In genomic region chr12:3316776-3317480, GRCh38 we compare ENCODE assay signal across 23 cellular contexts.
DNase-seq lines count a peak whose midpoint lies in the region; ATAC-seq, FAIRE-seq and TF ChIP-seq lines count a peak whose summit lies in the region.
"Had no signal": no experiment of that assay in that cellular context is flagged by ENCODE, and none has a peak within 500 bp of the region (broad histone marks: within the 10 kb centered on the region; RNA-seq: fewer than 3 reads in every experiment).

No MANE protein-coding gene starts in this region.

- H3K9me2 ChIP-seq in Karpas-422 (replicated peaks; ENCODE audit: insufficient read depth, low read length) = no peaks in the 10 kb centered on the region

- peak overlapping the region; percentile 49 for H3K14ac ChIP-seq in neuronal stem cell (ENCODE audit: low read length)

- H3K9me3 ChIP-seq in heart right ventricle (no peaks in the 10 kb centered on the region), neuronal stem cell (replicated peaks in 1 of 2; ENCODE audit: control insufficient read depth in 2 of 2, insufficient read depth in 1 of 2, low read depth in 1 of 2, low read length in 2 of 2) (no peaks in the 10 kb centered on the region), Karpas-422 (ENCODE audit: low read length) (no peaks in the 10 kb centered on the region)
- H3K9me3 ChIP-seq: A549 had no signal

- H4K20me1 ChIP-seq in Karpas-422 (ENCODE audit: insufficient read depth, low read depth, low read length) = no peaks in the 10 kb centered on the region

- DNase-seq in Right ventricle myocardium inferior (ENCODE audit: missing footprints) (peak; percentile 48), heart right ventricle (no peak), bronchial epithelial cell (ENCODE audit: low read depth) (no peak), neuronal stem cell (ENCODE audit: low spot score) (no peak), Karpas-422 (no peak), dedifferentiated amniotic fluid mesenchymal stem cell (ENCODE audit: extremely low spot score) (no peak), NCI-H2171 treated with DMSO at 0.1 percent for 48 hours (lab: John Stamatoyannopoulos, UW) (no peak)
- no peak for DNase-seq in activated CD4-positive, alpha-beta T cell treated with anti-CD3 and anti-CD28 coated beads for 4 hours
- DNase-seq: CD4-positive, CD25-positive, alpha-beta regulatory T cell; CD8-positive, alpha-beta memory T cell; COR-L47; DMS 273 treated with DMSO at 0.1 percent for 48 hours; DMS79; GDM1; HCEC 1CT; IMR-90 had no signal

- H2BK12ac ChIP-seq in neuronal stem cell (ENCODE audit: low read length) = no peak overlapping the region

- no peak overlapping the region for H3K4me2 ChIP-seq in neuronal stem cell (ENCODE audit: insufficient read depth, low read length, poor library complexity, severe bottlenecking)
- no peak overlapping the region for H3K4me2 ChIP-seq in Karpas-422 (ENCODE audit: low read depth, low read length, poor library complexity, severe bottlenecking)
- H3K4me2 ChIP-seq: A549, GM23338 had no signal

- WGBS in heart right ventricle, 2 donors = 94 to 95% methylated on average over 12 of the region's 12 CpGs
- WGBS in neuronal stem cell (ENCODE audit: extremely low coverage in 2 of 2, insufficient read length in 2 of 2, insufficient replicate concordance in 1 of 2), 2 donors = no CpG with 5 or more reads among the region's 12 CpGs

- FAIRE-seq in bronchial epithelial cell (lab: Jason Lieb, UNC) = peak; percentile 68
- FAIRE-seq: A549, GM12892, GM18507, H54, HTR-8/SVneo had no signal

- H2AFZ ChIP-seq in neuronal stem cell (ENCODE audit: low read length) (no peak overlapping the region), Karpas-422 (ENCODE audit: low read length) (no peak overlapping the region)
- H2AFZ ChIP-seq: GM23338 had no signal

- peak overlapping the region; percentile 25 for H3K18ac ChIP-seq in neuronal stem cell (ENCODE audit: low read length)

- no peaks in the 10 kb centered on the region for H3K27me3 ChIP-seq in heart right ventricle
- peaks cover 10% of the 10 kb centered on the region for H3K27me3 ChIP-seq in bronchial epithelial cell (ENCODE audit: control insufficient read depth, insufficient read depth, low read length)
- peaks cover 0 to 40% (median 0%) of the 10 kb centered on the region in 3 experiments for H3K27me3 ChIP-seq in neuronal stem cell (ENCODE audit: control insufficient read depth in 3 of 3, insufficient read depth in 3 of 3, low read depth in 1 of 3, low read length in 3 of 3)
- H3K27me3 ChIP-seq in Karpas-422 (ENCODE audit: low read length) = no peaks in the 10 kb centered on the region; the same call in 1 of the 2 replicates

- H3K4me3 ChIP-seq in heart right ventricle (no peak overlapping the region), bronchial epithelial cell (ENCODE audit: low read depth, low read length) (no peak overlapping the region), neuronal stem cell (ENCODE audit: low read length in 2 of 2) (peak overlapping the region in 1 of 2 donors; percentile 30), Karpas-422 (ENCODE audit: low read length) (no peak overlapping the region)
- H3K4me3 ChIP-seq: A549, GM23338 had no signal

- no peaks in the 10 kb centered on the region for H3K36me3 ChIP-seq in heart right ventricle
- no peaks in the 10 kb centered on the region for H3K36me3 ChIP-seq in bronchial epithelial cell (ENCODE audit: control insufficient read depth, insufficient read depth, low read length)
- H3K36me3 ChIP-seq in neuronal stem cell (replicated peaks in 1 of 2; ENCODE audit: control insufficient read depth in 2 of 2, insufficient read depth in 2 of 2, low read length in 2 of 2) = no peaks in the 10 kb centered on the region
- no peaks in the 10 kb centered on the region for H3K36me3 ChIP-seq in Karpas-422 (ENCODE audit: insufficient read depth, low read length)

- H3K9ac ChIP-seq in neuronal stem cell (ENCODE audit: low read depth, low read length, poor library complexity) (peak overlapping the region; percentile 79), Karpas-422 (ENCODE audit: low read length) (no peak overlapping the region)

- H3K79me1 ChIP-seq in neuronal stem cell (ENCODE audit: low read depth, low read length) = no peaks in the 10 kb centered on the region

- H3K27ac ChIP-seq in heart right ventricle = no peak overlapping the region
- H3K27ac ChIP-seq in neuronal stem cell (replicated peaks; ENCODE audit: low read length) = no peak overlapping the region
- no peak overlapping the region for H3K27ac ChIP-seq in Karpas-422 (ENCODE audit: low read length)
- H3K27ac ChIP-seq: 22Rv1, A549 had no signal

- ATAC-seq in Right ventricle myocardium inferior = no peak
- ATAC-seq in heart right ventricle = no peak
- ATAC-seq: A549, GM23338 had no signal

- no peak overlapping the region for H2BK120ac ChIP-seq in neuronal stem cell (ENCODE audit: low read depth, low read length)

- H3K4me1 ChIP-seq in heart right ventricle (peaks cover 10 to 47% (median 26%) of the 10 kb centered on the region in 9 donors), neuronal stem cell (ENCODE audit: control insufficient read depth in 2 of 2, insufficient read depth in 1 of 2, low read depth in 1 of 2, low read length in 2 of 2) (peaks cover 0 to 4% of the 10 kb centered on the region in 2 donors), Karpas-422 (ENCODE audit: low read length) (no peaks in the 10 kb centered on the region)
- H3K4me1 ChIP-seq: A549 had no signal

- no peak overlapping the region for H3K23ac ChIP-seq in neuronal stem cell (ENCODE audit: low read depth, low read length, poor library complexity)

- intact Hi-C loops in Right ventricle myocardium inferior (cut with DNase I) (no loop called here), heart right ventricle (cut with DNase I) (loop anchor here in 2 of 10 donors (10.0 kb wide), 2 partner anchors 348 to 368 kb away; no protein-coding TSS in a partner anchor)

- H3K4ac ChIP-seq in neuronal stem cell (ENCODE audit: low read length) = no peak overlapping the region

- H2BK15ac ChIP-seq in neuronal stem cell (ENCODE audit: low read length) = peak overlapping the region; percentile 31

- TF ChIP-seq CTCF in heart right ventricle (IDR thresholded peaks at IDR 0.05) (no peak), bronchial epithelial cell (IDR thresholded peaks at IDR 0.05; ENCODE audit: insufficient read depth, low read length, severe bottlenecking) (no peak)

- H3K79me2 ChIP-seq in Karpas-422 (ENCODE audit: low read length) = no peaks in the 10 kb centered on the region

- H2BK5ac ChIP-seq in neuronal stem cell (ENCODE audit: low read length) = no peak overlapping the region

- no peak overlapping the region for H4K91ac ChIP-seq in neuronal stem cell (ENCODE audit: low read depth, low read length, poor library complexity)

- no peak overlapping the region for H4K8ac ChIP-seq in neuronal stem cell (ENCODE audit: low read depth, low read length)

- H2AK5ac ChIP-seq in neuronal stem cell (ENCODE audit: low read depth, low read length) = no peak overlapping the region
